ENCODE assay signal across 9 cellular contexts in the genomic region with DNA sequence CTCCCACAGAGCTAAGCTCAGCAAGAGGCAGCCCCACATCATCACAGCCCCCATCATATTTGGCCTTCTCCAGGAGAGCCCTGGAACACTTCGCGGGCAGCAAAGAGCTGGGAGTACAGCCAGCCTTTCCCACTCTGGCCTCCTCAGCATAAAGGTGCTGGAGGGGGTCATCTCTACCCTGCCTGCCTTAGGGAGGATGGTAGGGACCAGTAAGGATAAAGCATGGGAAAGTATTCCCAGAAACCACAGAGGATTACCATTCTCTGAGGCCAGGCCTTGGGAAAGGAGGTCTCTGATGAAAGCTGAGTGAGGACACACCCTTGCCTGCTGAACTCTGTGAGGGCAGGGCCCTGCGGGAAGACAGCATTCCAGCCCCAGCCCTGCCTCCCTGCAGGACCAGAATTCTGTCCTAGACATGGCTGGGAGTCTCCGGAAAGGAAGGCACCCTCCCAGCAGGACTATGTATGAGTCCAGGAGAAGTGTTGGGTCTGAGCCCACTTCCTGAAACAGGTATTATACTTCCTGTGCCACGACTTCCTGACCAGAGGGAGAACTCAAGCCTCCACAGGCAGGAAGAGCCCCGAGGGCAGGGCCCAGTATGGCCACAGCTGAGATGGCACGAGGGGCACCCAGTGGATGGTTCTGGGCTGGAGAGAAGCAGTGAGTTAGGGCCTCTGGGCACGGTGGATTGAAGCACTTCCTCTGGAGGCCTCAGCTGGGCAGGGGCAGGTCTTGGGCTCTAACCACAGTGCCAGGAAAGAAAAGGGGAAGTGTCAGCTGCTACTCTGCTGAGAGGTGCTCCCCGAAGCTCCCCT. TPM values are rescaled to one million over a fixed set of nuclear protein-coding genes. Genes with fewer than 3 reads are reported as not detected.
DNase-seq lines count a peak whose midpoint lies in the region; ATAC-seq, FAIRE-seq and TF ChIP-seq lines count a peak whose summit lies in the region.
"Had no signal": no experiment of that assay in that cellular context is flagged by ENCODE, and none has a peak within 500 bp of the region (broad histone marks: within the 10 kb centered on the region; RNA-seq: fewer than 3 reads in every experiment).

No MANE protein-coding gene starts in this region.

- H3K27ac Mint-ChIP-seq in activated T-cell treated with anti-CD3 and anti-CD28 coated beads, Interleukin-2, amount 50 U/mL, for 72 hours: peak overlapping the region; percentile 97
- peak overlapping the region; percentile 89 for H3K27ac Mint-ChIP-seq in activated naive CD8-positive, alpha-beta T cell treated with anti-CD3 and anti-CD28 coated beads, Interleukin-2, amount 50 U/mL, for 24 hours

- no peaks in the 10 kb centered on the region for H3K27me3 ChIP-seq in testis

- no peak for ATAC-seq in activated T-cell treated with anti-CD3 and anti-CD28 coated beads, Interleukin-2, amount 50 U/mL, for 72 hours (replicated peaks in 1 of 2)
- no peak for ATAC-seq in activated naive CD8-positive, alpha-beta T cell treated with anti-CD3 and anti-CD28 coated beads, Interleukin-2, amount 50 U/mL, for 24 hours
- no peak for ATAC-seq in HG02852 (IDR thresholded peaks at IDR 0.05; ENCODE audit: unreplicated experiment)

- no peak for DNase-seq in activated T-cell treated with anti-CD3 and anti-CD28 coated beads, Interleukin-2, amount 50 U/mL, for 72 hours
- DNase-seq in activated T-cell treated with anti-CD3 and anti-CD28 coated beads, Interleukin-2, amount 50 U/mL, for 1 hour: no peak
- no peak for DNase-seq in activated naive CD8-positive, alpha-beta T cell treated with anti-CD3 and anti-CD28 coated beads, Interleukin-2, amount 50 U/mL, for 24 hours
- DNase-seq in kidney: no peak
- DNase-seq in testis: no peak
- no peak for DNase-seq in kidney glomerular epithelial cell (lab: John Stamatoyannopoulos, UW)
- DNase-seq in NCI-H2227 (lab: John Stamatoyannopoulos, UW; ENCODE audit: unreplicated experiment): no peak

- no peaks in the 10 kb centered on the region for H3K9me3 Mint-ChIP-seq in activated T-cell treated with anti-CD3 and anti-CD28 coated beads, Interleukin-2, amount 50 U/mL, for 72 hours
- H3K9me3 Mint-ChIP-seq in activated naive CD8-positive, alpha-beta T cell treated with anti-CD3 and anti-CD28 coated beads, Interleukin-2, amount 50 U/mL, for 24 hours: no peaks in the 10 kb centered on the region

- H3K9me3 ChIP-seq in kidney (ENCODE audit: control insufficient read depth in 1 of 2, low read length in 2 of 2): no peaks in the 10 kb centered on the region
- no peaks in the 10 kb centered on the region for H3K9me3 ChIP-seq in testis

- no peak overlapping the region for H3K9ac ChIP-seq in kidney (ENCODE audit: low read length in 2 of 2)

- H3K27ac ChIP-seq in kidney (ENCODE audit: low read depth in 2 of 2, low read length in 2 of 2) (peak overlapping the region; percentile 29 to 39), testis (peak overlapping the region; percentile 14 to 82)

- H3K4me1 ChIP-seq in kidney (ENCODE audit: control insufficient read depth in 1 of 2, insufficient read depth in 1 of 2, low read depth in 1 of 2, low read length in 2 of 2) (peaks cover 49 to 56% of the 10 kb centered on the region in 2 donors), testis (peaks cover 52% of the 10 kb centered on the region)

- H3K36me3 ChIP-seq in kidney (ENCODE audit: control insufficient read depth in 1 of 2, insufficient read depth in 2 of 2, low read length in 2 of 2) (peaks cover 33 to 44% of the 10 kb centered on the region in 2 donors), testis (ENCODE audit: low read depth, missing control alignments) (no peaks in the 10 kb centered on the region)

- FAIRE-seq in kidney (lab: Jason Lieb, UNC): no peak
- FAIRE-seq: TTC549 had no signal

- no peak for TF ChIP-seq POLR2A in testis (IDR thresholded peaks at IDR 0.05)

- 44 to 53% methylated on average over 9 of the region's 9 CpGs for WGBS in testis, 2 donors

- H3K4me3 ChIP-seq in kidney (ENCODE audit: low read length in 2 of 2): no peak overlapping the region
- H3K4me3 ChIP-seq in testis: no peak overlapping the region

- no peaks in the 10 kb centered on the region for H3K27me3 Mint-ChIP-seq in activated T-cell treated with anti-CD3 and anti-CD28 coated beads, Interleukin-2, amount 50 U/mL, for 72 hours (ENCODE audit: low read depth)
- H3K27me3 Mint-ChIP-seq in activated naive CD8-positive, alpha-beta T cell treated with anti-CD3 and anti-CD28 coated beads, Interleukin-2, amount 50 U/mL, for 24 hours: no peaks in the 10 kb centered on the region

- TF ChIP-seq CTCF in kidney (IDR thresholded peaks at IDR 0.05; ENCODE audit: borderline replicate concordance, extremely low read depth, insufficient read depth): no peak
- no peak for TF ChIP-seq CTCF in testis (IDR thresholded peaks at IDR 0.05)

- intact Hi-C loops in kidney (cut with DNase I) (no loop called here), testis (cut with DNase I; ENCODE audit: low total_unique reads) (no loop called here)

- H3K4me1 Mint-ChIP-seq in activated T-cell treated with anti-CD3 and anti-CD28 coated beads, Interleukin-2, amount 50 U/mL, for 72 hours (ENCODE audit: low read depth): peaks cover 86% of the 10 kb centered on the region
- H3K4me1 Mint-ChIP-seq in activated naive CD8-positive, alpha-beta T cell treated with anti-CD3 and anti-CD28 coated beads, Interleukin-2, amount 50 U/mL, for 24 hours: peaks cover 90% of the 10 kb centered on the region

- peak overlapping the region; percentile 5 to 62 for H3K4me3 Mint-ChIP-seq in activated T-cell treated with anti-CD3 and anti-CD28 coated beads, Interleukin-2, amount 50 U/mL, for 72 hours
- peak overlapping the region; percentile 32 for H3K4me3 Mint-ChIP-seq in activated naive CD8-positive, alpha-beta T cell treated with anti-CD3 and anti-CD28 coated beads, Interleukin-2, amount 50 U/mL, for 24 hours

- H3K36me3 Mint-ChIP-seq in activated T-cell treated with anti-CD3 and anti-CD28 coated beads, Interleukin-2, amount 50 U/mL, for 72 hours (ENCODE audit: insufficient read depth in 2 of 2): peaks cover 8 to 12% of the 10 kb centered on the region in 2 donors
- H3K36me3 Mint-ChIP-seq in activated naive CD8-positive, alpha-beta T cell treated with anti-CD3 and anti-CD28 coated beads, Interleukin-2, amount 50 U/mL, for 24 hours (ENCODE audit: low read depth): peaks cover 11% of the 10 kb centered on the region

RNA-seq across cellular contexts. Expression of a gene that starts 12.9 kb away (rescaled TPM):
- 1 to 10 TPM; 6.2 to 7.4 TPM for total RNA-seq in activated T-cell treated with anti-CD3 and anti-CD28 coated beads, Interleukin-2, amount 50 U/mL, for 72 hours
- 16.5 TPM for total RNA-seq in kidney
- polyA plus RNA-seq in kidney (ENCODE audit: insufficient read depth, low read depth, low replicate concordance): 71.7 TPM
- total RNA-seq in testis: 10 to 100 TPM; 36.7 to 71.4 TPM
- polyA plus RNA-seq in testis (ENCODE audit: insufficient read depth, low read depth, low replicate concordance): 32.8 TPM

RNA-seq across cellular contexts. Expression of a gene that starts 24.5 kb away (rescaled TPM):
- total RNA-seq in activated T-cell treated with anti-CD3 and anti-CD28 coated beads, Interleukin-2, amount 50 U/mL, for 72 hours: 10 to 100 TPM; 25.6 to 30.0 TPM
- total RNA-seq in kidney: 34.5 TPM
- polyA plus RNA-seq in kidney (ENCODE audit: insufficient read depth, low read depth, low replicate concordance): 31.0 TPM
- 10 to 100 TPM; 48.4 to 79.1 TPM for total RNA-seq in testis
- 51.0 TPM for polyA plus RNA-seq in testis (ENCODE audit: insufficient read depth, low read depth, low replicate concordance)

RNA-seq across cellular contexts. Expression of a gene that starts 35.6 kb away (rescaled TPM):
- 10 to 100 TPM; 20.9 to 21.9 TPM for total RNA-seq in activated T-cell treated with anti-CD3 and anti-CD28 coated beads, Interleukin-2, amount 50 U/mL, for 72 hours
- total RNA-seq in kidney (1.2 TPM), testis (1 to 10 TPM in 1 of 2 donors, not detected in 1; 1.6 TPM)
- polyA plus RNA-seq in kidney (ENCODE audit: insufficient read depth, low read depth, low replicate concordance) (0.56 TPM), testis (ENCODE audit: insufficient read depth, low read depth, low replicate concordance) (0.69 TPM)

RNA-seq across cellular contexts. Expression of a gene that starts 54.5 kb away (rescaled TPM):
- 100 to 1,000 TPM; 298 to 325 TPM for total RNA-seq in activated T-cell treated with anti-CD3 and anti-CD28 coated beads, Interleukin-2, amount 50 U/mL, for 72 hours
- 179 TPM for total RNA-seq in kidney
- polyA plus RNA-seq in kidney (ENCODE audit: insufficient read depth, low read depth, low replicate concordance): 23.7 TPM
- 100 to 1,000 TPM; 159 to 174 TPM for total RNA-seq in testis
- polyA plus RNA-seq in testis (ENCODE audit: insufficient read depth, low read depth, low replicate concordance): 272 TPM

RNA-seq across cellular contexts. Expression of a gene that starts 54.6 kb away (rescaled TPM):
- total RNA-seq in activated T-cell treated with anti-CD3 and anti-CD28 coated beads, Interleukin-2, amount 50 U/mL, for 72 hours: 1 to 10 TPM; 3.2 to 3.7 TPM
- 5.1 TPM for total RNA-seq in kidney
- polyA plus RNA-seq in kidney (ENCODE audit: insufficient read depth, low read depth, low replicate concordance): 6.0 TPM
- 10 to 100 TPM; 70.1 to 81.9 TPM for total RNA-seq in testis
- 69.2 TPM for polyA plus RNA-seq in testis (ENCODE audit: insufficient read depth, low read depth, low replicate concordance)
